ENCODE assay signal across 23 cellular contexts in the genomic region with DNA sequence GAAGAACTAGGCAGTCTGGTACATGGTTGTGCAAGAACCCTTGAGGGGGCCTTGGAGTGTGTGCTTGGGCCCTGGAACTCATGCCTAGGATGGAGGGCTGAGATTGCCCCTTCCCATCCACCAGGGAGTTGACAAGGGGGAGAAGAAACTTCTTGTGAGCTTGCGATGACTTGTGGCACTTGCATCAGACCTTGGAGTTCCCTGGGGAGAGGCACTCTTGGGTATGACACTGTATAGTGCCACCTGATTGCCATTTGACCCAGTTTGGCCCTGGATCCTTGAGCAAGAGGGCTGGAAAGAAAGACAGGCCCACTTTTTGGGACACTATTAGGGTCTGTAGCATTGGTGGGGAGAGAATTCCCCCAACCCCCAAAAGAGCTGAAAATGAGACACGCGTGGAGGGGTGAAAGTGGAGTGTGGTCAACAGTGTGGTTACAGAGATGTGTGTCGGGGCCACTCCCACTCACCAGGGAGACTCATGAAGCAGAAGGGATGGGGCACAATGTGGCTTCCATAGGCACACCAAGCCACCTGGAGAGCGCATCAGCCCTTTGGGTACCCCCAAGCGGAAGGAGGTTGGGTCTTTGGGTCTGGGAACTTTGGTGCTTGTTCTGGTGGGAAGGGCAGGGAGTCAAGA.
DNase-seq lines count a peak whose midpoint lies in the region; ATAC-seq, FAIRE-seq and TF ChIP-seq lines count a peak whose summit lies in the region.
"Had no signal": no experiment of that assay in that cellular context is flagged by ENCODE, and none has a peak within 500 bp of the region (broad histone marks: within the 10 kb centered on the region; RNA-seq: fewer than 3 reads in every experiment).

No MANE protein-coding gene starts in this region.

- peaks cover 82% of the 10 kb centered on the region for H3K4me1 ChIP-seq in BLaER1
- H3K4me1 ChIP-seq in OCI-LY1 (ENCODE audit: insufficient read depth, low read length, severe bottlenecking), result peaks cover 39% of the 10 kb centered on the region
- no peaks in the 10 kb centered on the region for H3K4me1 ChIP-seq in right atrium auricular region
- H3K4me1 ChIP-seq: HAP-1, upper lobe of left lung had no signal

- H3K4me3 ChIP-seq in BLaER1 (peak overlapping the region; percentile 32), OCI-LY1 (ENCODE audit: low read depth, low read length, poor library complexity, severe bottlenecking) (peak overlapping the region; percentile 13), right atrium auricular region (no peak overlapping the region)
- H3K4me3 ChIP-seq: HAP-1, upper lobe of left lung had no signal

- H3K9me3 ChIP-seq in BLaER1 (peaks cover 58% of the 10 kb centered on the region), OCI-LY1 (ENCODE audit: low read length) (peaks cover 26% of the 10 kb centered on the region), right atrium auricular region (no peaks in the 10 kb centered on the region)

- H3K27ac ChIP-seq in BLaER1 (peak overlapping the region; percentile 91), OCI-LY1 (ENCODE audit: low read depth, low read length, poor library complexity, severe bottlenecking) (peak overlapping the region; percentile 92), right atrium auricular region (no peak overlapping the region)
- H3K27ac ChIP-seq: upper lobe of left lung, VCaP had no signal

- DNase-seq in GM19239 (ENCODE audit: insufficient read length, low spot score) (no peak), NCI-H526 (lab: John Stamatoyannopoulos, UW) (no peak), OCI-M1 (lab: John Stamatoyannopoulos, UW) (no peak), right atrium auricular region (ENCODE audit: low spot score) (no peak)
- DNase-seq: activated CD4-positive, alpha-beta T cell treated with anti-CD3 and anti-CD28 coated beads, Interleukin-2, amount 50 U/mL, for 48 hours; activated T-cell treated with anti-CD3 and anti-CD28 coated beads, Interleukin-2, amount 50 U/mL, for 4 hours; CD4-positive, alpha-beta memory T cell; DMS79; mammary epithelial cell; NCI-H1048; NCI-H2081; NCI-H446 treated with DMSO at 0.1 percent for 48 hours; SHP77; T-cell; upper lobe of left lung had no signal

- H3K27me3 ChIP-seq in BLaER1, result no peaks in the 10 kb centered on the region
- H3K27me3 ChIP-seq in OCI-LY1 (ENCODE audit: insufficient read depth, low read length), result no peaks in the 10 kb centered on the region
- no peaks in the 10 kb centered on the region for H3K27me3 ChIP-seq in right atrium auricular region
- H3K27me3 ChIP-seq: upper lobe of left lung had no signal

- peaks cover 24% of the 10 kb centered on the region for H3K36me3 ChIP-seq in BLaER1
- peaks cover 8% of the 10 kb centered on the region for H3K36me3 ChIP-seq in OCI-LY1 (ENCODE audit: insufficient read depth, low read length)
- H3K36me3 ChIP-seq in right atrium auricular region, result no peaks in the 10 kb centered on the region
- H3K36me3 ChIP-seq: HAP-1, upper lobe of left lung had no signal

- no peak for TF ChIP-seq CTCF in OCI-LY1 (IDR thresholded peaks at IDR 0.05; ENCODE audit: low read length)
- TF ChIP-seq CTCF in right atrium auricular region (IDR thresholded peaks at IDR 0.05), result no peak

- no peaks in the 10 kb centered on the region for H3K9me2 ChIP-seq in OCI-LY1 (ENCODE audit: low read depth, low read length)

- H3K9ac ChIP-seq in BLaER1, result peak overlapping the region; percentile 68
- H3K9ac ChIP-seq in OCI-LY1 (ENCODE audit: low read length), result peak overlapping the region; percentile 61

- ATAC-seq in HG02870 (IDR thresholded peaks at IDR 0.05; ENCODE audit: unreplicated experiment), result peak; percentile 10
- no peak for ATAC-seq in GM18861 (IDR thresholded peaks at IDR 0.05; ENCODE audit: unreplicated experiment)
- ATAC-seq: activated T-cell treated with anti-CD3 and anti-CD28 coated beads, Interleukin-2, amount 50 U/mL, for 4 hours; sciatic nerve had no signal

- H4K20me1 ChIP-seq in BLaER1, result no peaks in the 10 kb centered on the region
- H4K20me1 ChIP-seq in OCI-LY1 (ENCODE audit: insufficient read depth, low read length), result no peaks in the 10 kb centered on the region

- H3F3A ChIP-seq in OCI-LY1 (ENCODE audit: insufficient read depth, low read length), result no peaks in the 10 kb centered on the region

- no peak overlapping the region for H2AFZ ChIP-seq in OCI-LY1 (ENCODE audit: low read length)

- H3K4me2 ChIP-seq in BLaER1 (peak overlapping the region; percentile 77), OCI-LY1 (ENCODE audit: low read length) (peak overlapping the region; percentile 55)

- peak; percentile 74 for FAIRE-seq in GM19239 (lab: Jason Lieb, UNC)
- FAIRE-seq: endothelial cell of umbilical vein had no signal

- H3K79me2 ChIP-seq in OCI-LY1 (ENCODE audit: insufficient read depth, low read length), result no peaks in the 10 kb centered on the region

Comparison
In these comparisons a context has a peak if more than half of its experiments do, and no peak if none do; other contexts are left out.
1. H3K27ac ChIP-seq: peak in BLaER1 (single experiment) and OCI-LY1 (single experiment); none in right atrium auricular region (0 of 2).
2. H3K4me3 ChIP-seq: peak in BLaER1 (single experiment) and OCI-LY1 (single experiment); none in right atrium auricular region (0 of 2).